10 cellular contexts compared by ENCODE assay signal in genomic region chr3:5053021-5053831, GRCh38.
DNase-seq lines count a peak whose midpoint lies in the region; ATAC-seq, FAIRE-seq and TF ChIP-seq lines count a peak whose summit lies in the region.
"Had no signal": no experiment of that assay in that cellular context is flagged by ENCODE, and none has a peak within 500 bp of the region (broad histone marks: within the 10 kb centered on the region; RNA-seq: fewer than 3 reads in every experiment).

No MANE protein-coding gene starts in this region.

- peak overlapping the region; percentile 94 for H3K27ac Mint-ChIP-seq in astrocyte (ENCODE audit: unreplicated experiment)
- H3K27ac Mint-ChIP-seq: activated CD4-positive, alpha-beta memory T cell treated with anti-CD3 and anti-CD28 coated beads, Interleukin-2, amount 10 ng/mL, durations not matched to agents 7 days and 5 days; CD4-positive, alpha-beta T cell had no signal

- BruUV-seq in mammary epithelial cell (replicated peaks; lab: Mats Ljungman, UMichigan): no TSS peak

- H3K36me3 ChIP-seq in breast epithelium: no peaks in the 10 kb centered on the region
- no peaks in the 10 kb centered on the region for H3K36me3 ChIP-seq in mammary epithelial cell (ENCODE audit: insufficient read depth, low read length)
- H3K36me3 ChIP-seq in astrocyte (ENCODE audit: insufficient read depth, low read length): no peaks in the 10 kb centered on the region
- no peaks in the 10 kb centered on the region for H3K36me3 ChIP-seq in uterus

- peaks cover 2% of the 10 kb centered on the region for H3K27me3 Mint-ChIP-seq in astrocyte (ENCODE audit: low read depth, unreplicated experiment)
- H3K27me3 Mint-ChIP-seq: activated CD4-positive, alpha-beta memory T cell treated with anti-CD3 and anti-CD28 coated beads, Interleukin-2, amount 10 ng/mL, durations not matched to agents 7 days and 5 days; CD4-positive, alpha-beta T cell had no signal

- intact Hi-C loops in breast epithelium (cut with DNase I; ENCODE audit: low total_unique reads): no loop called here
- intact Hi-C loops in mammary epithelial cell (cut with micrococcal nuclease): no loop called here
- intact Hi-C loops in uterus (cut with DNase I; ENCODE audit: low total_unique reads): loop anchor here (10.0 kb wide), 1 partner anchor 338 kb away; no protein-coding TSS in a partner anchor

- no peak for ATAC-seq in GM18511 (IDR thresholded peaks at IDR 0.05; ENCODE audit: unreplicated experiment)

- FAIRE-seq in astrocyte (lab: Jason Lieb, UNC): no peak

- no peak overlapping the region for H3K9ac ChIP-seq in mammary epithelial cell (ENCODE audit: insufficient read depth, low read length)
- peak overlapping the region; percentile 58 for H3K9ac ChIP-seq in astrocyte (ENCODE audit: low read length)

- H2AFZ ChIP-seq in mammary epithelial cell (ENCODE audit: low read depth, low read length) (no peak overlapping the region), astrocyte (ENCODE audit: low read depth, low read length) (peak overlapping the region; percentile 13)

- H3K27ac ChIP-seq in breast epithelium: peak overlapping the region; percentile 57 to 70
- H3K27ac ChIP-seq in mammary epithelial cell (ENCODE audit: insufficient read depth, low read depth, low read length): no peak overlapping the region
- peak overlapping the region; percentile 73 for H3K27ac ChIP-seq in astrocyte (ENCODE audit: low read depth, low read length)
- peak overlapping the region; percentile 80 to 88 for H3K27ac ChIP-seq in uterus

- 55% methylated on average over 5 of the region's 7 CpGs for WGBS in mammary epithelial cell (ENCODE audit: low coverage, missing lambda C conversion rate)

- H3K4me1 Mint-ChIP-seq in astrocyte (ENCODE audit: low read depth, unreplicated experiment): peaks cover 39% of the 10 kb centered on the region

- H3K4me3 ChIP-seq in breast epithelium (no peak overlapping the region), mammary epithelial cell (replicated peaks in 1 of 3; ENCODE audit: insufficient read depth in 1 of 3, low read depth in 2 of 3, low read length in 3 of 3) (no peak overlapping the region), astrocyte (ENCODE audit: insufficient read depth, low read depth, low read length) (no peak overlapping the region), uterus (no peak overlapping the region)

- H4K20me1 ChIP-seq in mammary epithelial cell (ENCODE audit: insufficient read depth, low read length): no peaks in the 10 kb centered on the region
- no peaks in the 10 kb centered on the region for H4K20me1 ChIP-seq in astrocyte (ENCODE audit: insufficient read depth, low read length)

- H3K9me3 ChIP-seq in breast epithelium (no peaks in the 10 kb centered on the region), mammary epithelial cell (replicated peaks; ENCODE audit: insufficient read depth, low read length) (no peaks in the 10 kb centered on the region), astrocyte (ENCODE audit: insufficient read depth, low read depth, low read length) (no peaks in the 10 kb centered on the region), uterus (no peaks in the 10 kb centered on the region)

- dilution Hi-C loops in mammary epithelial cell (cut with HindIII; ENCODE audit: low sequenced_read_pairs): loop anchor here (10.0 kb wide), 1 partner anchor 358 kb away; no protein-coding TSS in a partner anchor

- TF ChIP-seq POLR2A in breast epithelium (IDR thresholded peaks at IDR 0.05) (no peak), uterus (IDR thresholded peaks at IDR 0.05) (no peak)

- DNase-seq in breast epithelium (ENCODE audit: low spot score in 2 of 2) (no peak), mammary epithelial cell (no peak), astrocyte (ENCODE audit: low read depth) (peak; percentile 95), midbrain (lab: John Stamatoyannopoulos, UW) (peak; percentile 35), uterus (peak; percentile 23 to 42), SW 1271 (lab: John Stamatoyannopoulos, UW) (no peak), cerebellar cortex (ENCODE audit: low spot score) (no peak)
- DNase-seq: activated CD4-positive, alpha-beta memory T cell treated with anti-CD3 and anti-CD28 coated beads, Interleukin-2, amount 10 ng/mL, durations not matched to agents 7 days and 5 days; CD4-positive, alpha-beta T cell had no signal

- in situ Hi-C loops in mammary epithelial cell (cut with MboI; ENCODE audit: low sequenced_read_pairs in 2 of 2): loop anchor here (10.0 kb wide), 2 partner anchors 338 to 398 kb away; no protein-coding TSS in a partner anchor

- CTCF ChIA-PET in mammary epithelial cell (lab: Charles Lee; ENCODE audit: low non-redundant PET): no interaction called here

- no peaks in the 10 kb centered on the region for H3K36me3 Mint-ChIP-seq in astrocyte (ENCODE audit: low read depth, unreplicated experiment)

- H3K9me3 Mint-ChIP-seq in astrocyte (ENCODE audit: unreplicated experiment): no peaks in the 10 kb centered on the region

- no peaks in the 10 kb centered on the region for H3K27me3 ChIP-seq in breast epithelium
- H3K27me3 ChIP-seq in mammary epithelial cell (ENCODE audit: insufficient read depth, low read length): no peaks in the 10 kb centered on the region
- no peaks in the 10 kb centered on the region for H3K27me3 ChIP-seq in astrocyte (ENCODE audit: insufficient read depth, low read length)
- no peaks in the 10 kb centered on the region for H3K27me3 ChIP-seq in uterus

- H3K4me3 Mint-ChIP-seq in astrocyte (ENCODE audit: unreplicated experiment): no peak overlapping the region
- H3K4me3 Mint-ChIP-seq: activated CD4-positive, alpha-beta memory T cell treated with anti-CD3 and anti-CD28 coated beads, Interleukin-2, amount 10 ng/mL, durations not matched to agents 7 days and 5 days; CD4-positive, alpha-beta T cell had no signal

- H3K79me2 ChIP-seq in mammary epithelial cell (ENCODE audit: insufficient read depth, low read length): no peaks in the 10 kb centered on the region
- H3K79me2 ChIP-seq in astrocyte (ENCODE audit: insufficient read depth, low read length): no peaks in the 10 kb centered on the region

- TF ChIP-seq CTCF in breast epithelium (IDR thresholded peaks at IDR 0.05): no peak
- no peak for TF ChIP-seq CTCF in mammary epithelial cell (conservative IDR thresholded peaks at IDR 0.05 in 1 of 2, IDR thresholded peaks at IDR 0.05 in 1 of 2; ENCODE audit: extremely low read depth in 1 of 2, insufficient read depth in 1 of 2, low read depth in 1 of 2, low read length in 2 of 2)
- no peak for TF ChIP-seq CTCF in astrocyte (IDR thresholded peaks at IDR 0.05; ENCODE audit: insufficient read depth, low read depth, low read length)
- TF ChIP-seq CTCF in uterus (IDR thresholded peaks at IDR 0.05): no peak

- H3K4me1 ChIP-seq in breast epithelium: no peaks in the 10 kb centered on the region
- no peaks in the 10 kb centered on the region for H3K4me1 ChIP-seq in mammary epithelial cell (ENCODE audit: insufficient read depth, low read length)
- peaks cover 18% of the 10 kb centered on the region for H3K4me1 ChIP-seq in astrocyte (ENCODE audit: insufficient read depth, low read length)
- peaks cover 5 to 6% of the 10 kb centered on the region in 2 donors for H3K4me1 ChIP-seq in uterus

- no peak overlapping the region for H3K4me2 ChIP-seq in mammary epithelial cell (ENCODE audit: insufficient read depth, low read depth, low read length)
- peak overlapping the region; percentile 52 for H3K4me2 ChIP-seq in astrocyte (ENCODE audit: low read length)

Comparison
In these comparisons a context has a peak if more than half of its experiments do, and no peak if none do; other contexts are left out.
1. DNase-seq: peak in astrocyte (single experiment), midbrain (single experiment) and uterus (2 of 2); none in breast epithelium (0 of 2), mammary epithelial cell (single experiment), SW 1271 (0 of 2) and cerebellar cortex (single experiment).